15 cellular contexts compared by ENCODE assay signal in genomic region chr6:166325383-166326042, GRCh38. TPM values are rescaled to one million over a fixed set of nuclear protein-coding genes. Genes with fewer than 3 reads are reported as not detected.
DNase-seq lines count a peak whose midpoint lies in the region; ATAC-seq, FAIRE-seq and TF ChIP-seq lines count a peak whose summit lies in the region.
"Had no signal": no experiment of that assay in that cellular context is flagged by ENCODE, and none has a peak within 500 bp of the region (broad histone marks: within the 10 kb centered on the region; RNA-seq: fewer than 3 reads in every experiment).

No MANE protein-coding gene starts in this region.

- peak; percentile 93 for ATAC-seq in GM19452 (IDR thresholded peaks at IDR 0.05; ENCODE audit: unreplicated experiment)
- peak; percentile 92 for ATAC-seq in HG02798 (IDR thresholded peaks at IDR 0.05; ENCODE audit: poor library complexity, unreplicated experiment)
- ATAC-seq in HG03571 (IDR thresholded peaks at IDR 0.05; ENCODE audit: unreplicated experiment), result peak; percentile 87
- ATAC-seq: activated CD8-positive, alpha-beta memory T cell treated with anti-CD3 and anti-CD28 coated beads, Interleukin-2, amount 10 ng/mL, durations not matched to agents 7 days and 5 days; heart left ventricle; psoas muscle had no signal

- no peak for TF ChIP-seq POLR2A in GM12892 (IDR thresholded peaks at IDR 0.05; ENCODE audit: low read depth, low read length)

- FAIRE-seq in GM12892 (lab: Jason Lieb, UNC), result peak; percentile 76

- DNase-seq in GM12892 (ENCODE audit: insufficient read length) (no peak), NCI-H774 (lab: John Stamatoyannopoulos, UW) (no peak), cerebellum (ENCODE audit: low spot score) (no peak), Kasumi-1 (lab: John Stamatoyannopoulos, UW) (no peak), dedifferentiated amniotic fluid mesenchymal stem cell (ENCODE audit: extremely low spot score) (no peak)
- DNase-seq: activated CD8-positive, alpha-beta memory T cell treated with anti-CD3 and anti-CD28 coated beads, Interleukin-2, amount 10 ng/mL, durations not matched to agents 7 days and 5 days; effector memory CD4-positive, alpha-beta T cell; heart left ventricle; NCI-H187; psoas muscle; stimulated activated CD4-positive, alpha-beta T cell treated with anti-CD3 and anti-CD28 coated beads, Interleukin-4, amount 100 ng/mL, for 4 hours had no signal

RNA-seq across cellular contexts. Expression of gene SFT2D1, which starts 16.8 kb away (rescaled TPM):
- 173 TPM for polyA plus RNA-seq in GM12892 (2012; ENCODE audit: missing spikeins)
- 18.9 TPM for total RNA-seq in cerebellum

RNA-seq across cellular contexts. Expression of gene PRR18, which starts 17.3 kb away (rescaled TPM):
- polyA plus RNA-seq in GM12892 (2012; ENCODE audit: missing spikeins), result 4.4 TPM
- 0.54 TPM for total RNA-seq in cerebellum
- total RNA-seq: activated CD8-positive, alpha-beta memory T cell treated with anti-CD3 and anti-CD28 coated beads, Interleukin-2, amount 10 ng/mL, durations not matched to agents 7 days and 5 days; psoas muscle; T-helper 2 cell treated with Interferon-gamma antibody and Interleukin-4, amounts not matched to agents 100 ng/mL and 5 ng/mL, for 36 hours had no signal

RNA-seq across cellular contexts. Expression of gene MPC1, which starts 57.2 kb away (rescaled TPM):
- polyA plus RNA-seq in GM12892 (2012; ENCODE audit: missing spikeins), result 92.3 TPM
- 27.1 TPM for total RNA-seq in cerebellum
